ENCODE assay signal across 2 cellular contexts in genomic region chr19:38793186-38793585, GRCh38.
A peak's percentile ranks its signal among the peaks of the same experiment; 100 is the strongest.
TF ChIP-seq lines count a peak whose summit lies in the region.

No MANE protein-coding gene starts in this region.

TF ChIP-seq in HEK293, 187 proteins besides CTCF, POLR2A, EP300 and RAD21:
- TF ChIP-seq ZSCAN30 (tag by site-specific recombination; IDR thresholded peaks at IDR 0.05) (no peak), ZNF239 (tag by site-specific recombination; IDR thresholded peaks at IDR 0.05) (no peak), ZSCAN16 (tag by site-specific recombination; IDR thresholded peaks at IDR 0.05) (no peak), ZNF501 (tag by site-specific recombination; IDR thresholded peaks at IDR 0.05) (no peak), ZNF513 (tag by site-specific recombination; IDR thresholded peaks at IDR 0.05) (no peak), HOXA7 (CRISPR knock-in tag; IDR thresholded peaks at IDR 0.05; ENCODE audit: borderline replicate concordance) (no peak), HIC1 (tag by site-specific recombination; IDR thresholded peaks at IDR 0.05) (no peak), ZNF645 (tag by site-specific recombination; IDR thresholded peaks at IDR 0.05) (no peak), ZNF26 (tag by site-specific recombination; IDR thresholded peaks at IDR 0.05) (no peak), ZNF560 (tag by site-specific recombination; IDR thresholded peaks at IDR 0.05; ENCODE audit: borderline replicate concordance) (no peak), ZNF175 (tag by site-specific recombination; IDR thresholded peaks at IDR 0.05) (no peak), ZFP3 (tag by site-specific recombination; IDR thresholded peaks at IDR 0.05; ENCODE audit: low read depth) (no peak), ZNF692 (tag by site-specific recombination; IDR thresholded peaks at IDR 0.05) (no peak), ZNF596 (tag by site-specific recombination; IDR thresholded peaks at IDR 0.05) (no peak), MEIS1 (CRISPR knock-in tag; IDR thresholded peaks at IDR 0.05; ENCODE audit: borderline replicate concordance) (no peak), ZNF514 (tag by site-specific recombination; IDR thresholded peaks at IDR 0.05) (no peak), PRDM1 (tag by site-specific recombination; IDR thresholded peaks at IDR 0.05) (no peak), ZNF707 (tag by site-specific recombination; IDR thresholded peaks at IDR 0.05) (no peak), ZNF792 (tag by site-specific recombination; IDR thresholded peaks at IDR 0.05) (no peak), ZNF335 (tag by site-specific recombination; conservative IDR thresholded peaks at IDR 0.05) (no peak)
TF ChIP-seq in HEK293: peak in this region for 0.

TF ChIP-seq in K562, 482 proteins besides CTCF, POLR2A, EP300 and RAD21:
- TF ChIP-seq ZNF511 (CRISPR knock-in tag; IDR thresholded peaks at IDR 0.05) (no peak), NR1H2 (CRISPR knock-in tag; IDR thresholded peaks at IDR 0.05) (no peak), RFX1 (IDR thresholded peaks at IDR 0.05) (peak; percentile 38; the same call in 1 of the 2 replicates)
